8 cellular contexts compared by ENCODE assay signal in genomic region chr11:13318498-13319295, GRCh38.
DNase-seq lines count a peak whose midpoint lies in the region; ATAC-seq and TF ChIP-seq lines count a peak whose summit lies in the region.

No MANE protein-coding gene starts in this region.

- no peaks in the 10 kb centered on the region for H3K27me3 Mint-ChIP-seq in central memory CD8-positive, alpha-beta T cell

- H3K9me3 ChIP-seq in DND-41 (ENCODE audit: insufficient read depth, low read length, severe bottlenecking): no peaks in the 10 kb centered on the region

- H3K4me3 ChIP-seq in DND-41 (ENCODE audit: low read depth in 1 of 2, low read length in 2 of 2): no peak overlapping the region

- H3K9me3 Mint-ChIP-seq in central memory CD8-positive, alpha-beta T cell: no peaks in the 10 kb centered on the region

- no peak overlapping the region for H3K27ac ChIP-seq in DND-41 (ENCODE audit: low read length)

- TF ChIP-seq CTCF in DND-41 (IDR thresholded peaks at IDR 0.05; ENCODE audit: borderline replicate concordance, extremely low read depth, low read length, poor library complexity, severe bottlenecking): no peak

- peaks cover 9% of the 10 kb centered on the region for H3K4me1 ChIP-seq in DND-41 (ENCODE audit: insufficient read depth, low read length)

- H3K79me2 ChIP-seq in DND-41 (ENCODE audit: insufficient read depth, low read length): peaks cover 18% of the 10 kb centered on the region

- H3K4me2 ChIP-seq in DND-41 (ENCODE audit: insufficient read depth, low read length): no peak overlapping the region

- no peaks in the 10 kb centered on the region for H3K36me3 ChIP-seq in DND-41 (ENCODE audit: insufficient read depth, low read length)

- H3K4me3 Mint-ChIP-seq in central memory CD8-positive, alpha-beta T cell: peak overlapping the region; percentile 26

- H4K20me1 ChIP-seq in DND-41 (ENCODE audit: insufficient read depth, low read length): peaks cover 45% of the 10 kb centered on the region

- H3K4me1 Mint-ChIP-seq in central memory CD8-positive, alpha-beta T cell: peaks cover 83% of the 10 kb centered on the region

- H3K27ac Mint-ChIP-seq in central memory CD8-positive, alpha-beta T cell (ENCODE audit: low read depth): no peak overlapping the region

- H2AFZ ChIP-seq in DND-41 (ENCODE audit: low read depth, low read length): no peak overlapping the region

- H3K27me3 ChIP-seq in DND-41 (ENCODE audit: insufficient read depth, low read length, poor library complexity): no peaks in the 10 kb centered on the region

- no peak overlapping the region for H3K9ac ChIP-seq in DND-41 (ENCODE audit: low read depth, low read length)

- ATAC-seq in DND-41 (ENCODE audit: insufficient read depth, low read depth): peak; percentile 85
- ATAC-seq in GM19351 (IDR thresholded peaks at IDR 0.05; ENCODE audit: unreplicated experiment): peak; percentile 87
- peak; percentile 78 for ATAC-seq in HG03108 (IDR thresholded peaks at IDR 0.05; ENCODE audit: unreplicated experiment)
- peak; percentile 78 for ATAC-seq in central memory CD8-positive, alpha-beta T cell (replicated peaks; ENCODE audit: extremely low read depth, poor library complexity, severe bottlenecking)

- peaks cover 12% of the 10 kb centered on the region for H3K36me3 Mint-ChIP-seq in central memory CD8-positive, alpha-beta T cell (ENCODE audit: insufficient read depth)

- no peak for DNase-seq in DND-41
- DNase-seq in central memory CD8-positive, alpha-beta T cell (ENCODE audit: low spot score in 2 of 2): no peak
- no peak for DNase-seq in central memory CD4-positive, alpha-beta T cell
- no peak for DNase-seq in foreskin melanocyte
- DNase-seq in cortex of kidney (lab: John Stamatoyannopoulos, UW): no peak
- DNase-seq in AG08395 (ENCODE audit: low spot score): no peak
